In genomic region chr20:62066339-62066982, GRCh38 we compare ENCODE assay signal across 1 cellular context.
TF ChIP-seq lines count a peak whose summit lies in the region.

No MANE protein-coding gene starts in this region.

TF ChIP-seq in K562, 482 proteins besides CTCF, POLR2A, EP300 and RAD21 (continued from another document and continues in another):
- TF ChIP-seq, protein P1, sequence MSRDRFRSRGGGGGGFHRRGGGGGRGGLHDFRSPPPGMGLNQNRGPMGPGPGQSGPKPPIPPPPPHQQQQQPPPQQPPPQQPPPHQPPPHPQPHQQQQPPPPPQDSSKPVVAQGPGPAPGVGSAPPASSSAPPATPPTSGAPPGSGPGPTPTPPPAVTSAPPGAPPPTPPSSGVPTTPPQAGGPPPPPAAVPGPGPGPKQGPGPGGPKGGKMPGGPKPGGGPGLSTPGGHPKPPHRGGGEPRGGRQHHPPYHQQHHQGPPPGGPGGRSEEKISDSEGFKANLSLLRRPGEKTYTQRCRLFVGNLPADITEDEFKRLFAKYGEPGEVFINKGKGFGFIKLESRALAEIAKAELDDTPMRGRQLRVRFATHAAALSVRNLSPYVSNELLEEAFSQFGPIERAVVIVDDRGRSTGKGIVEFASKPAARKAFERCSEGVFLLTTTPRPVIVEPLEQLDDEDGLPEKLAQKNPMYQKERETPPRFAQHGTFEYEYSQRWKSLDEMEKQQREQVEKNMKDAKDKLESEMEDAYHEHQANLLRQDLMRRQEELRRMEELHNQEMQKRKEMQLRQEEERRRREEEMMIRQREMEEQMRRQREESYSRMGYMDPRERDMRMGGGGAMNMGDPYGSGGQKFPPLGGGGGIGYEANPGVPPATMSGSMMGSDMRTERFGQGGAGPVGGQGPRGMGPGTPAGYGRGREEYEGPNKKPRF (IDR thresholded peaks at IDR 0.05; ENCODE audit: low read depth, low read length), result peak; percentile 61; the same call in 1 of the 2 replicates
- TF ChIP-seq ZFP36 (IDR thresholded peaks at IDR 0.05; ENCODE audit: low read depth, low read length, partially characterized antibody) (no peak), SREBF1 (IDR thresholded peaks at IDR 0.05; ENCODE audit: borderline replicate concordance, low read depth, low read length) (no peak), ZNF282 (CRISPR knock-in tag; IDR thresholded peaks at IDR 0.05) (no peak), ZBTB7A (IDR thresholded peaks at IDR 0.05; ENCODE audit: borderline replicate concordance, control insufficient read depth, low read depth, low read length) (peak; percentile 48; the same call in 1 of the 2 replicates), MEF2A (IDR thresholded peaks at IDR 0.05; ENCODE audit: control insufficient read depth, low read depth, low read length) (no peak), GATA2 (CRISPR knock-in tag; IDR thresholded peaks at IDR 0.05) (no peak), ZZZ3 (IDR thresholded peaks at IDR 0.05) (no peak), ZNF644 (tag; IDR thresholded peaks at IDR 0.05; ENCODE audit: low read depth) (no peak), MIER1 (IDR thresholded peaks at IDR 0.05; ENCODE audit: low read depth) (no peak), ZNF551 (CRISPR knock-in tag; IDR thresholded peaks at IDR 0.05) (no peak), HDAC1 (IDR thresholded peaks at IDR 0.05) (no peak), ZNF408 (CRISPR knock-in tag; IDR thresholded peaks at IDR 0.05; ENCODE audit: low read depth) (no peak), TAF1 (IDR thresholded peaks at IDR 0.05; ENCODE audit: control insufficient read depth, extremely low read depth, insufficient read depth, low read length, severe bottlenecking) (peak; percentile 35), ARID1B (IDR thresholded peaks at IDR 0.05) (0 out of 2 replicates have a peak, but pooled peaks have one; percentile 9), CHD2 (IDR thresholded peaks at IDR 0.05; ENCODE audit: low read depth, low read length) (no peak), PATZ1 (CRISPR knock-in tag; IDR thresholded peaks at IDR 0.05; ENCODE audit: borderline replicate concordance) (0 out of 2 replicates have a peak, but pooled peaks have one; percentile 18), OTX1 (CRISPR knock-in tag; IDR thresholded peaks at IDR 0.05) (no peak), NUFIP1 (IDR thresholded peaks at IDR 0.05; ENCODE audit: partially characterized antibody) (no peak), SNIP1 (IDR thresholded peaks at IDR 0.05; ENCODE audit: low read depth) (no peak), ZBED1 (IDR thresholded peaks at IDR 0.05) (no peak), ZNF165 (CRISPR knock-in tag; IDR thresholded peaks at IDR 0.05; ENCODE audit: borderline replicate concordance) (no peak), NFATC3 (IDR thresholded peaks at IDR 0.05) (no peak), CC2D1A (IDR thresholded peaks at IDR 0.05) (no peak), IRF1 (CRISPR knock-in tag; IDR thresholded peaks at IDR 0.05; ENCODE audit: borderline replicate concordance) (no peak), RB1 (IDR thresholded peaks at IDR 0.05; ENCODE audit: low read depth) (peak; percentile 48; the same call in 1 of the 2 replicates), NKRF (IDR thresholded peaks at IDR 0.05; ENCODE audit: borderline replicate concordance) (no peak), ZBTB34 (CRISPR knock-in tag; IDR thresholded peaks at IDR 0.05) (no peak), ESRRB (CRISPR knock-in tag; IDR thresholded peaks at IDR 0.05; ENCODE audit: borderline replicate concordance) (no peak), DPF2 (IDR thresholded peaks at IDR 0.05) (no peak), U2AF1 (optimal IDR thresholded peaks at IDR 0.05; ENCODE audit: low read depth, low read length) (no peak), SMARCC2 (IDR thresholded peaks at IDR 0.05; ENCODE audit: low read depth) (no peak), RBM25 (IDR thresholded peaks at IDR 0.05; ENCODE audit: low read depth, low read length, severe bottlenecking) (no peak), ZNF184 (CRISPR knock-in tag; IDR thresholded peaks at IDR 0.05) (no peak), MECOM (CRISPR knock-in tag; IDR thresholded peaks at IDR 0.05) (no peak)
- TF ChIP-seq, protein P2, sequence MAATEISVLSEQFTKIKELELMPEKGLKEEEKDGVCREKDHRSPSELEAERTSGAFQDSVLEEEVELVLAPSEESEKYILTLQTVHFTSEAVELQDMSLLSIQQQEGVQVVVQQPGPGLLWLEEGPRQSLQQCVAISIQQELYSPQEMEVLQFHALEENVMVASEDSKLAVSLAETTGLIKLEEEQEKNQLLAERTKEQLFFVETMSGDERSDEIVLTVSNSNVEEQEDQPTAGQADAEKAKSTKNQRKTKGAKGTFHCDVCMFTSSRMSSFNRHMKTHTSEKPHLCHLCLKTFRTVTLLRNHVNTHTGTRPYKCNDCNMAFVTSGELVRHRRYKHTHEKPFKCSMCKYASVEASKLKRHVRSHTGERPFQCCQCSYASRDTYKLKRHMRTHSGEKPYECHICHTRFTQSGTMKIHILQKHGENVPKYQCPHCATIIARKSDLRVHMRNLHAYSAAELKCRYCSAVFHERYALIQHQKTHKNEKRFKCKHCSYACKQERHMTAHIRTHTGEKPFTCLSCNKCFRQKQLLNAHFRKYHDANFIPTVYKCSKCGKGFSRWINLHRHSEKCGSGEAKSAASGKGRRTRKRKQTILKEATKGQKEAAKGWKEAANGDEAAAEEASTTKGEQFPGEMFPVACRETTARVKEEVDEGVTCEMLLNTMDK (IDR thresholded peaks at IDR 0.05; ENCODE audit: borderline replicate concordance, insufficient read depth, low read depth, low read length, poor library complexity, severe bottlenecking), result no peak
- TF ChIP-seq, protein P3, sequence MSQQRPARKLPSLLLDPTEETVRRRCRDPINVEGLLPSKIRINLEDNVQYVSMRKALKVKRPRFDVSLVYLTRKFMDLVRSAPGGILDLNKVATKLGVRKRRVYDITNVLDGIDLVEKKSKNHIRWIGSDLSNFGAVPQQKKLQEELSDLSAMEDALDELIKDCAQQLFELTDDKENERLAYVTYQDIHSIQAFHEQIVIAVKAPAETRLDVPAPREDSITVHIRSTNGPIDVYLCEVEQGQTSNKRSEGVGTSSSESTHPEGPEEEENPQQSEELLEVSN (IDR thresholded peaks at IDR 0.05; ENCODE audit: borderline replicate concordance in 1 of 2, extremely low read depth in 1 of 2, insufficient read depth in 1 of 2, insufficient read length in 1 of 2, low read depth in 1 of 2, low read length in 1 of 2, poor library complexity in 1 of 2, severe bottlenecking in 1 of 2), result peak; percentile 21 to 28
- TF ChIP-seq, protein P4, sequence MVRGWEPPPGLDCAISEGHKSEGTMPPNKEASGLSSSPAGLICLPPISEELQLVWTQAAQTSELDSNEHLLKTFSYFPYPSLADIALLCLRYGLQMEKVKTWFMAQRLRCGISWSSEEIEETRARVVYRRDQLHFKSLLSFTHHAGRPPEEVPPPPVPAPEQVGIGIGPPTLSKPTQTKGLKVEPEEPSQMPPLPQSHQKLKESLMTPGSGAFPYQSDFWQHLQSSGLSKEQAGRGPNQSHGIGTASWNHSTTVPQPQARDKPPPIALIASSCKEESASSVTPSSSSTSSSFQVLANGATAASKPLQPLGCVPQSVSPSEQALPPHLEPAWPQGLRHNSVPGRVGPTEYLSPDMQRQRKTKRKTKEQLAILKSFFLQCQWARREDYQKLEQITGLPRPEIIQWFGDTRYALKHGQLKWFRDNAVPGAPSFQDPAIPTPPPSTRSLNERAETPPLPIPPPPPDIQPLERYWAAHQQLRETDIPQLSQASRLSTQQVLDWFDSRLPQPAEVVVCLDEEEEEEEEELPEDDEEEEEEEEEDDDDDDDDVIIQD (CRISPR knock-in tag; IDR thresholded peaks at IDR 0.05), result no peak
- TF ChIP-seq, protein P5, sequence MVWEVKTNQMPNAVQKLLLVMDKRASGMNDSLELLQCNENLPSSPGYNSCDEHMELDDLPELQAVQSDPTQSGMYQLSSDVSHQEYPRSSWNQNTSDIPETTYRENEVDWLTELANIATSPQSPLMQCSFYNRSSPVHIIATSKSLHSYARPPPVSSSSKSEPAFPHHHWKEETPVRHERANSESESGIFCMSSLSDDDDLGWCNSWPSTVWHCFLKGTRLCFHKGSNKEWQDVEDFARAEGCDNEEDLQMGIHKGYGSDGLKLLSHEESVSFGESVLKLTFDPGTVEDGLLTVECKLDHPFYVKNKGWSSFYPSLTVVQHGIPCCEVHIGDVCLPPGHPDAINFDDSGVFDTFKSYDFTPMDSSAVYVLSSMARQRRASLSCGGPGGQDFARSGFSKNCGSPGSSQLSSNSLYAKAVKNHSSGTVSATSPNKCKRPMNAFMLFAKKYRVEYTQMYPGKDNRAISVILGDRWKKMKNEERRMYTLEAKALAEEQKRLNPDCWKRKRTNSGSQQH (CRISPR knock-in tag; IDR thresholded peaks at IDR 0.05), result no peak
- TF ChIP-seq, protein P6, sequence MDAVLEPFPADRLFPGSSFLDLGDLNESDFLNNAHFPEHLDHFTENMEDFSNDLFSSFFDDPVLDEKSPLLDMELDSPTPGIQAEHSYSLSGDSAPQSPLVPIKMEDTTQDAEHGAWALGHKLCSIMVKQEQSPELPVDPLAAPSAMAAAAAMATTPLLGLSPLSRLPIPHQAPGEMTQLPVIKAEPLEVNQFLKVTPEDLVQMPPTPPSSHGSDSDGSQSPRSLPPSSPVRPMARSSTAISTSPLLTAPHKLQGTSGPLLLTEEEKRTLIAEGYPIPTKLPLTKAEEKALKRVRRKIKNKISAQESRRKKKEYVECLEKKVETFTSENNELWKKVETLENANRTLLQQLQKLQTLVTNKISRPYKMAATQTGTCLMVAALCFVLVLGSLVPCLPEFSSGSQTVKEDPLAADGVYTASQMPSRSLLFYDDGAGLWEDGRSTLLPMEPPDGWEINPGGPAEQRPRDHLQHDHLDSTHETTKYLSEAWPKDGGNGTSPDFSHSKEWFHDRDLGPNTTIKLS (IDR thresholded peaks at IDR 0.05; ENCODE audit: borderline replicate concordance, low read depth), result no peak
- TF ChIP-seq, protein P7, sequence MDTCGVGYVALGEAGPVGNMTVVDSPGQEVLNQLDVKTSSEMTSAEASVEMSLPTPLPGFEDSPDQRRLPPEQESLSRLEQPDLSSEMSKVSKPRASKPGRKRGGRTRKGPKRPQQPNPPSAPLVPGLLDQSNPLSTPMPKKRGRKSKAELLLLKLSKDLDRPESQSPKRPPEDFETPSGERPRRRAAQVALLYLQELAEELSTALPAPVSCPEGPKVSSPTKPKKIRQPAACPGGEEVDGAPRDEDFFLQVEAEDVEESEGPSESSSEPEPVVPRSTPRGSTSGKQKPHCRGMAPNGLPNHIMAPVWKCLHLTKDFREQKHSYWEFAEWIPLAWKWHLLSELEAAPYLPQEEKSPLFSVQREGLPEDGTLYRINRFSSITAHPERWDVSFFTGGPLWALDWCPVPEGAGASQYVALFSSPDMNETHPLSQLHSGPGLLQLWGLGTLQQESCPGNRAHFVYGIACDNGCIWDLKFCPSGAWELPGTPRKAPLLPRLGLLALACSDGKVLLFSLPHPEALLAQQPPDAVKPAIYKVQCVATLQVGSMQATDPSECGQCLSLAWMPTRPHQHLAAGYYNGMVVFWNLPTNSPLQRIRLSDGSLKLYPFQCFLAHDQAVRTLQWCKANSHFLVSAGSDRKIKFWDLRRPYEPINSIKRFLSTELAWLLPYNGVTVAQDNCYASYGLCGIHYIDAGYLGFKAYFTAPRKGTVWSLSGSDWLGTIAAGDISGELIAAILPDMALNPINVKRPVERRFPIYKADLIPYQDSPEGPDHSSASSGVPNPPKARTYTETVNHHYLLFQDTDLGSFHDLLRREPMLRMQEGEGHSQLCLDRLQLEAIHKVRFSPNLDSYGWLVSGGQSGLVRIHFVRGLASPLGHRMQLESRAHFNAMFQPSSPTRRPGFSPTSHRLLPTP (IDR thresholded peaks at IDR 0.05; ENCODE audit: borderline replicate concordance, extremely low read depth, insufficient read length), result no peak
